8 cellular contexts compared by ENCODE assay signal in genomic region chr14:104752735-104753527, GRCh38. TPM values are rescaled to one million over a fixed set of nuclear protein-coding genes. Genes with fewer than 3 reads are reported as not detected.
DNase-seq lines count a peak whose midpoint lies in the region; ATAC-seq, FAIRE-seq and TF ChIP-seq lines count a peak whose summit lies in the region.

A gene with protein sequence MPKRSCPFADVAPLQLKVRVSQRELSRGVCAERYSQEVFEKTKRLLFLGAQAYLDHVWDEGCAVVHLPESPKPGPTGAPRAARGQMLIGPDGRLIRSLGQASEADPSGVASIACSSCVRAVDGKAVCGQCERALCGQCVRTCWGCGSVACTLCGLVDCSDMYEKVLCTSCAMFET (plus strand): TSS chr14:104753147. CDS start chr14:104753202, 55 bp downstream.

- DNase-seq in AG04449 (ENCODE audit: low read depth, low spot score) (peak; percentile 85), NCI-H2227 treated with DMSO at 0.1 percent for 48 hours (lab: John Stamatoyannopoulos, UW) (peak; percentile 100), bronchial epithelial cell (ENCODE audit: low read depth) (peak; percentile 96)

- CTCF ChIA-PET in AG04449 (lab: Yijun Ruan, JAX): interaction anchor here (0.8 to 4.3 kb wide), 9 partner anchors 12 to 289 kb away, joined by 3 to 44 read pairs (median 3); no protein-coding TSS in a partner anchor

- H3K4me1 ChIP-seq in iPS-20b (ENCODE audit: insufficient read depth, low read length): no peaks in the 10 kb centered on the region

- H3K4me3 ChIP-seq in AG04449 (ENCODE audit: low read depth, low read length) (peak within 1 kb of the TSS; percentile 98), WI38 (ENCODE audit: low read depth, low read length) (peak within 1 kb of the TSS; percentile 88), bronchial epithelial cell (ENCODE audit: low read depth, low read length) (peak within 1 kb of the TSS; percentile 82), iPS-20b (ENCODE audit: low read length) (peak within 1 kb of the TSS; percentile 87), skin epidermis (peak within 1 kb of the TSS; percentile 65 to 99 (median 84))

- peaks cover 26% of the 10 kb centered on the region for H3K36me3 ChIP-seq in bronchial epithelial cell (ENCODE audit: control insufficient read depth, insufficient read depth, low read length)
- H3K36me3 ChIP-seq in iPS-20b (ENCODE audit: insufficient read depth, low read depth, low read length): peaks cover 28% of the 10 kb centered on the region

- no peak for TF ChIP-seq CTCF in AG04449 (IDR thresholded peaks at IDR 0.05; ENCODE audit: insufficient read depth, low read length, missing control alignments)
- no peak for TF ChIP-seq CTCF in WI38 (IDR thresholded peaks at IDR 0.05; ENCODE audit: low read depth, low read length)
- no peak for TF ChIP-seq CTCF in bronchial epithelial cell (IDR thresholded peaks at IDR 0.05; ENCODE audit: insufficient read depth, low read length, severe bottlenecking)

- H3K27me3 ChIP-seq in bronchial epithelial cell (ENCODE audit: control insufficient read depth, insufficient read depth, low read length): no peaks in the 10 kb centered on the region
- H3K27me3 ChIP-seq in iPS-20b (ENCODE audit: insufficient read depth, low read length): no peaks in the 10 kb centered on the region

- no peak for FAIRE-seq in bronchial epithelial cell (lab: Jason Lieb, UNC)

- H3K9ac ChIP-seq in iPS-20b (ENCODE audit: low read depth, low read length): peak within 1 kb of the TSS; percentile 93

- ATAC-seq in GM18907 (IDR thresholded peaks at IDR 0.05; ENCODE audit: unreplicated experiment): peak; percentile 91
- peak; percentile 88 for ATAC-seq in HG03159 (IDR thresholded peaks at IDR 0.05; ENCODE audit: unreplicated experiment)

- H3K9me3 ChIP-seq in iPS-20b (ENCODE audit: insufficient read depth, low read depth, low read length): peaks cover 11% of the 10 kb centered on the region

- H3K27ac ChIP-seq in iPS-20b (ENCODE audit: low read length) (peak within 1 kb of the TSS; percentile 83), skin epidermis (peak within 1 kb of the TSS; percentile 69 to 99 (median 92))

- POLR2A ChIA-PET in AG04449 (lab: Yijun Ruan, JAX): interaction anchor here (1.1 to 1.6 kb wide), 2 partner anchors 8 to 18 kb away, joined by 3 to 5 read pairs; no protein-coding TSS in a partner anchor

RNA-seq across cellular contexts. Expression of the gene that starts here (rescaled TPM):
- 85.0 and 95.6 TPM in 2 replicates for total RNA-seq in bronchial epithelial cell

Comparison
In these comparisons a context has a peak if more than half of its experiments do, and no peak if none do; other contexts are left out.
1. Peak in every context shown above with its lines: DNase-seq, ATAC-seq, H3K4me3 ChIP-seq and H3K27ac ChIP-seq.